ENCODE assay signal across 21 cellular contexts in genomic region chr2:50582164-50582563, GRCh38.
DNase-seq lines count a peak whose midpoint lies in the region; ATAC-seq and TF ChIP-seq lines count a peak whose summit lies in the region.
"Had no signal": no experiment of that assay in that cellular context is flagged by ENCODE, and none has a peak within 500 bp of the region (broad histone marks: within the 10 kb centered on the region; RNA-seq: fewer than 3 reads in every experiment).

No MANE protein-coding gene starts in this region.

- no peaks in the 10 kb centered on the region for H3K27me3 ChIP-seq in left lung
- H3K27me3 ChIP-seq: stomach had no signal

- H3K4me1 ChIP-seq in left lung = no peaks in the 10 kb centered on the region
- H3K4me1 ChIP-seq: stomach had no signal

- H3K36me3 ChIP-seq in left lung = no peaks in the 10 kb centered on the region
- H3K36me3 ChIP-seq: stomach had no signal

- TF ChIP-seq CTCF in left lung (IDR thresholded peaks at IDR 0.05) = no peak

- H3K4me3 ChIP-seq in left lung = no peak overlapping the region
- H3K4me3 ChIP-seq: stomach had no signal

- ATAC-seq in GM21786 (IDR thresholded peaks at IDR 0.05; ENCODE audit: unreplicated experiment) (no peak), left lung (no peak), HG02840 (IDR thresholded peaks at IDR 0.05; ENCODE audit: low FRiP score, unreplicated experiment) (no peak)
- ATAC-seq: T-helper 17 cell had no signal

- H3K9me3 ChIP-seq in left lung = no peaks in the 10 kb centered on the region
- H3K9me3 ChIP-seq: stomach had no signal

- H3K27ac ChIP-seq in left lung = no peak overlapping the region
- H3K27ac ChIP-seq: stomach had no signal

- DNase-seq in COR-L47 (lab: John Stamatoyannopoulos, UW) (peak; percentile 61), DMS79 (lab: John Stamatoyannopoulos, UW) (peak; percentile 87), NCI-H2081 treated with DMSO at 0.1 percent for 48 hours (lab: John Stamatoyannopoulos, UW) (peak; percentile 27), SHP77 (lab: John Stamatoyannopoulos, UW) (peak; percentile 8 to 57), left lung (no peak), NCI-H526 treated with DMSO at 0.1 percent for 48 hours (lab: John Stamatoyannopoulos, UW) (no peak)
- DNase-seq: activated CD4-positive, alpha-beta T cell treated with anti-CD3 and anti-CD28 coated beads, Interleukin-2, amount 50 U/mL, for 1 hour; activated CD8-positive, alpha-beta memory T cell treated with anti-CD3 and anti-CD28 coated beads, Interleukin-2, amount 50 U/mL, for 4 hours; activated naive CD8-positive, alpha-beta T cell treated with anti-CD3 and anti-CD28 coated beads for 36 hours; CD4-positive, alpha-beta memory T cell; HFFc6; IMR-90; mesenchymal stem cell; MM.1S; NCI-H226; OCI-M1; SIG-M5; stomach; T-helper 17 cell had no signal

- intact Hi-C loops in left lung (cut with DNase I) = no loop called here

Comparison
In these comparisons a context has a peak if more than half of its experiments do, and no peak if none do; other contexts are left out.
1. DNase-seq: peak in COR-L47 (single experiment), DMS79 (single experiment), NCI-H2081 treated with DMSO at 0.1 percent for 48 hours (single experiment) and SHP77 (2 of 2); none in left lung (0 of 2) and NCI-H526 treated with DMSO at 0.1 percent for 48 hours (single experiment).